1 cellular context compared by ENCODE assay signal in genomic region chr20:36773548-36774242, GRCh38.
A peak's percentile ranks its signal among the peaks of the same experiment; 100 is the strongest.
TF ChIP-seq lines count a peak whose summit lies in the region.

A gene with protein sequence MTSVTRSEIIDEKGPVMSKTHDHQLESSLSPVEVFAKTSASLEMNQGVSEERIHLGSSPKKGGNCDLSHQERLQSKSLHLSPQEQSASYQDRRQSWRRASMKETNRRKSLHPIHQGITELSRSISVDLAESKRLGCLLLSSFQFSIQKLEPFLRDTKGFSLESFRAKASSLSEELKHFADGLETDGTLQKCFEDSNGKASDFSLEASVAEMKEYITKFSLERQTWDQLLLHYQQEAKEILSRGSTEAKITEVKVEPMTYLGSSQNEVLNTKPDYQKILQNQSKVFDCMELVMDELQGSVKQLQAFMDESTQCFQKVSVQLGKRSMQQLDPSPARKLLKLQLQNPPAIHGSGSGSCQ (minus strand): TSS chr20:36773763. CDS start chr20:36771458, 2,305 bp downstream.

TF ChIP-seq in HepG2, 621 proteins besides CTCF, POLR2A, EP300 and RAD21 (continued from another document and continues in another):
- TF ChIP-seq HOMEZ (CRISPR knock-in tag; IDR thresholded peaks at IDR 0.05; ENCODE audit: low read depth) (peak; percentile 5; the same call in 1 of the 2 replicates), ZNF773 (CRISPR knock-in tag; IDR thresholded peaks at IDR 0.05; ENCODE audit: borderline replicate concordance) (no peak), ZNF629 (CRISPR knock-in tag; conservative IDR thresholded peaks at IDR 0.05) (0 out of 2 replicates have a peak, but pooled peaks have one; percentile 27), MXI1 (IDR thresholded peaks at IDR 0.05; ENCODE audit: borderline replicate concordance, low read depth, low read length) (peak; percentile 95; the same call in 2 of the 3 replicates), ZKSCAN1 (IDR thresholded peaks at IDR 0.05; ENCODE audit: low read length) (no peak), GFI1 (CRISPR knock-in tag; IDR thresholded peaks at IDR 0.05; ENCODE audit: borderline replicate concordance) (peak; percentile 40; the same call in 1 of the 2 replicates), ZNF792 (CRISPR knock-in tag; IDR thresholded peaks at IDR 0.05) (peak; percentile 61), RBAK (CRISPR knock-in tag; IDR thresholded peaks at IDR 0.05) (no peak), CBX5 (CRISPR knock-in tag; IDR thresholded peaks at IDR 0.05; ENCODE audit: borderline replicate concordance) (no peak; the same call in none of the 2 replicates), MXD1 (CRISPR knock-in tag; IDR thresholded peaks at IDR 0.05) (peak; percentile 90), HMG20B (CRISPR knock-in tag; conservative IDR thresholded peaks at IDR 0.05) (0 out of 2 replicates have a peak, but pooled peaks have one; percentile 12), ZNF136 (CRISPR knock-in tag; IDR thresholded peaks at IDR 0.05; ENCODE audit: low read depth) (no peak; the same call in 1 of the 2 replicates), CREM (IDR thresholded peaks at IDR 0.05) (peak; percentile 87), CREM (CRISPR knock-in tag; IDR thresholded peaks at IDR 0.05) (peak; percentile 60; the same call in 1 of the 2 replicates), NR2C2 (CRISPR knock-in tag; IDR thresholded peaks at IDR 0.05; ENCODE audit: borderline replicate concordance) (peak; percentile 46; the same call in 1 of the 2 replicates), ZNF354B (CRISPR knock-in tag; IDR thresholded peaks at IDR 0.05) (peak; percentile 98; the same call in 1 of the 2 replicates), ETV6 (CRISPR knock-in tag; conservative IDR thresholded peaks at IDR 0.05) (peak; percentile 7), KMT2B (CRISPR knock-in tag; IDR thresholded peaks at IDR 0.05) (peak; percentile 88), SMYD3 (CRISPR knock-in tag; IDR thresholded peaks at IDR 0.05) (peak; percentile 71; the same call in 1 of the 2 replicates), NFE2 (CRISPR knock-in tag; IDR thresholded peaks at IDR 0.05) (0 out of 2 replicates have a peak, but pooled peaks have one; percentile 44), ZNF143 (CRISPR knock-in tag; IDR thresholded peaks at IDR 0.05) (peak; percentile 42; the same call in 1 of the 2 replicates), PPARG (CRISPR knock-in tag; conservative IDR thresholded peaks at IDR 0.05) (0 out of 2 replicates have a peak, but pooled peaks have one; percentile 6), MTA3 (CRISPR knock-in tag; IDR thresholded peaks at IDR 0.05) (no peak; the same call in 1 of the 2 replicates), NFKB2 (CRISPR knock-in tag; IDR thresholded peaks at IDR 0.05; ENCODE audit: borderline replicate concordance) (peak; percentile 80), ZSCAN9 (CRISPR knock-in tag; IDR thresholded peaks at IDR 0.05; ENCODE audit: borderline replicate concordance) (peak; percentile 79; the same call in 1 of the 2 replicates), NRL (CRISPR knock-in tag; IDR thresholded peaks at IDR 0.05; ENCODE audit: borderline replicate concordance) (peak; percentile 92), CEBPB (IDR thresholded peaks at IDR 0.05; ENCODE audit: borderline replicate concordance, low read depth, low read length) (no peak), PHF5A (CRISPR knock-in tag; IDR thresholded peaks at IDR 0.05; ENCODE audit: low read depth, unreplicated experiment) (no peak), SOX6 (IDR thresholded peaks at IDR 0.05) (no peak), SOX6 (CRISPR knock-in tag; IDR thresholded peaks at IDR 0.05) (peak; percentile 73), ZNF660 (CRISPR knock-in tag; IDR thresholded peaks at IDR 0.05; ENCODE audit: borderline replicate concordance, low read depth) (no peak), ZNF639 (CRISPR knock-in tag; conservative IDR thresholded peaks at IDR 0.05) (peak; percentile 87), HOXA5 (CRISPR knock-in tag; IDR thresholded peaks at IDR 0.05) (peak; percentile 89), ZSCAN29 (CRISPR knock-in tag; conservative IDR thresholded peaks at IDR 0.05) (peak; percentile 82)
- TF ChIP-seq, protein P1, sequence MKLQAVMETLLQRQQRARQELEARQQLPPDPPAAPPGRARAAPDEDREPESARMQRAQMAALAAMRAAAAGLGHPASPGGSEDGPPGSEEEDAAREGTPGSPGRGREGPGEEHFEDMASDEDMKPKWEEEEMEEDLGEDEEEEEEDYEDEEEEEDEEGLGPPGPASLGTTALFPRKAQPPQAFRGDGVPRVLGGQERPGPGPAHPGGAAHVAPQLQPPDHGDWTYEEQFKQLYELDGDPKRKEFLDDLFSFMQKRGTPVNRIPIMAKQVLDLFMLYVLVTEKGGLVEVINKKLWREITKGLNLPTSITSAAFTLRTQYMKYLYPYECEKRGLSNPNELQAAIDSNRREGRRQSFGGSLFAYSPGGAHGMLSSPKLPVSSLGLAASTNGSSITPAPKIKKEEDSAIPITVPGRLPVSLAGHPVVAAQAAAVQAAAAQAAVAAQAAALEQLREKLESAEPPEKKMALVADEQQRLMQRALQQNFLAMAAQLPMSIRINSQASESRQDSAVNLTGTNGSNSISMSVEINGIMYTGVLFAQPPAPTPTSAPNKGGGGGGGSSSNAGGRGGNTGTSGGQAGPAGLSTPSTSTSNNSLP (IDR thresholded peaks at IDR 0.05; ENCODE audit: low read depth, low read length): no peak
- TF ChIP-seq, protein P2, sequence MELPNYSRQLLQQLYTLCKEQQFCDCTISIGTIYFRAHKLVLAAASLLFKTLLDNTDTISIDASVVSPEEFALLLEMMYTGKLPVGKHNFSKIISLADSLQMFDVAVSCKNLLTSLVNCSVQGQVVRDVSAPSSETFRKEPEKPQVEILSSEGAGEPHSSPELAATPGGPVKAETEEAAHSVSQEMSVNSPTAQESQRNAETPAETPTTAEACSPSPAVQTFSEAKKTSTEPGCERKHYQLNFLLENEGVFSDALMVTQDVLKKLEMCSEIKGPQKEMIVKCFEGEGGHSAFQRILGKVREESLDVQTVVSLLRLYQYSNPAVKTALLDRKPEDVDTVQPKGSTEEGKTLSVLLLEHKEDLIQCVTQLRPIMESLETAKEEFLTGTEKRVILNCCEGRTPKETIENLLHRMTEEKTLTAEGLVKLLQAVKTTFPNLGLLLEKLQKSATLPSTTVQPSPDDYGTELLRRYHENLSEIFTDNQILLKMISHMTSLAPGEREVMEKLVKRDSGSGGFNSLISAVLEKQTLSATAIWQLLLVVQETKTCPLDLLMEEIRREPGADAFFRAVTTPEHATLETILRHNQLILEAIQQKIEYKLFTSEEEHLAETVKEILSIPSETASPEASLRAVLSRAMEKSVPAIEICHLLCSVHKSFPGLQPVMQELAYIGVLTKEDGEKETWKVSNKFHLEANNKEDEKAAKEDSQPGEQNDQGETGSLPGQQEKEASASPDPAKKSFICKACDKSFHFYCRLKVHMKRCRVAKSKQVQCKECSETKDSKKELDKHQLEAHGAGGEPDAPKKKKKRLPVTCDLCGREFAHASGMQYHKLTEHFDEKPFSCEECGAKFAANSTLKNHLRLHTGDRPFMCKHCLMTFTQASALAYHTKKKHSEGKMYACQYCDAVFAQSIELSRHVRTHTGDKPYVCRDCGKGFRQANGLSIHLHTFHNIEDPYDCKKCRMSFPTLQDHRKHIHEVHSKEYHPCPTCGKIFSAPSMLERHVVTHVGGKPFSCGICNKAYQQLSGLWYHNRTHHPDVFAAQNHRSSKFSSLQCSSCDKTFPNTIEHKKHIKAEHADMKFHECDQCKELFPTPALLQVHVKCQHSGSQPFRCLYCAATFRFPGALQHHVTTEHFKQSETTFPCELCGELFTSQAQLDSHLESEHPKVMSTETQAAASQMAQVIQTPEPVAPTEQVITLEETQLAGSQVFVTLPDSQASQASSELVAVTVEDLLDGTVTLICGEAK (IDR thresholded peaks at IDR 0.05): no peak
- TF ChIP-seq, protein P2 (CRISPR knock-in tag; IDR thresholded peaks at IDR 0.05): peak; percentile 67
- TF ChIP-seq, protein P3, sequence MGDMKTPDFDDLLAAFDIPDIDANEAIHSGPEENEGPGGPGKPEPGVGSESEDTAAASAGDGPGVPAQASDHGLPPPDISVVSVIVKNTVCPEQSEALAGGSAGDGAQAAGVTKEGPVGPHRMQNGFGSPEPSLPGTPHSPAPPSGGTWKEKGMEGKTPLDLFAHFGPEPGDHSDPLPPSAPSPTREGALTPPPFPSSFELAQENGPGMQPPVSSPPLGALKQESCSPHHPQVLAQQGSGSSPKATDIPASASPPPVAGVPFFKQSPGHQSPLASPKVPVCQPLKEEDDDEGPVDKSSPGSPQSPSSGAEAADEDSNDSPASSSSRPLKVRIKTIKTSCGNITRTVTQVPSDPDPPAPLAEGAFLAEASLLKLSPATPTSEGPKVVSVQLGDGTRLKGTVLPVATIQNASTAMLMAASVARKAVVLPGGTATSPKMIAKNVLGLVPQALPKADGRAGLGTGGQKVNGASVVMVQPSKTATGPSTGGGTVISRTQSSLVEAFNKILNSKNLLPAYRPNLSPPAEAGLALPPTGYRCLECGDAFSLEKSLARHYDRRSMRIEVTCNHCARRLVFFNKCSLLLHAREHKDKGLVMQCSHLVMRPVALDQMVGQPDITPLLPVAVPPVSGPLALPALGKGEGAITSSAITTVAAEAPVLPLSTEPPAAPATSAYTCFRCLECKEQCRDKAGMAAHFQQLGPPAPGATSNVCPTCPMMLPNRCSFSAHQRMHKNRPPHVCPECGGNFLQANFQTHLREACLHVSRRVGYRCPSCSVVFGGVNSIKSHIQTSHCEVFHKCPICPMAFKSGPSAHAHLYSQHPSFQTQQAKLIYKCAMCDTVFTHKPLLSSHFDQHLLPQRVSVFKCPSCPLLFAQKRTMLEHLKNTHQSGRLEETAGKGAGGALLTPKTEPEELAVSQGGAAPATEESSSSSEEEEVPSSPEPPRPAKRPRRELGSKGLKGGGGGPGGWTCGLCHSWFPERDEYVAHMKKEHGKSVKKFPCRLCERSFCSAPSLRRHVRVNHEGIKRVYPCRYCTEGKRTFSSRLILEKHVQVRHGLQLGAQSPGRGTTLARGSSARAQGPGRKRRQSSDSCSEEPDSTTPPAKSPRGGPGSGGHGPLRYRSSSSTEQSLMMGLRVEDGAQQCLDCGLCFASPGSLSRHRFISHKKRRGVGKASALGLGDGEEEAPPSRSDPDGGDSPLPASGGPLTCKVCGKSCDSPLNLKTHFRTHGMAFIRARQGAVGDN (CRISPR knock-in tag; IDR thresholded peaks at IDR 0.05): peak; percentile 97
- TF ChIP-seq, protein P4, sequence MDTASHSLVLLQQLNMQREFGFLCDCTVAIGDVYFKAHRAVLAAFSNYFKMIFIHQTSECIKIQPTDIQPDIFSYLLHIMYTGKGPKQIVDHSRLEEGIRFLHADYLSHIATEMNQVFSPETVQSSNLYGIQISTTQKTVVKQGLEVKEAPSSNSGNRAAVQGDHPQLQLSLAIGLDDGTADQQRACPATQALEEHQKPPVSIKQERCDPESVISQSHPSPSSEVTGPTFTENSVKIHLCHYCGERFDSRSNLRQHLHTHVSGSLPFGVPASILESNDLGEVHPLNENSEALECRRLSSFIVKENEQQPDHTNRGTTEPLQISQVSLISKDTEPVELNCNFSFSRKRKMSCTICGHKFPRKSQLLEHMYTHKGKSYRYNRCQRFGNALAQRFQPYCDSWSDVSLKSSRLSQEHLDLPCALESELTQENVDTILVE (CRISPR knock-in tag; IDR thresholded peaks at IDR 0.05): peak; percentile 79
